8 cellular contexts compared by ENCODE assay signal in genomic region chr16:71882505-71883192, GRCh38. TPM values are rescaled to one million over a fixed set of nuclear protein-coding genes. Genes with fewer than 3 reads are reported as not detected.
DNase-seq lines count a peak whose midpoint lies in the region; ATAC-seq, FAIRE-seq and TF ChIP-seq lines count a peak whose summit lies in the region.

No MANE protein-coding gene starts in this region.

- H3K27me3 ChIP-seq in Panc1 (ENCODE audit: control insufficient read depth, insufficient read depth, low read length) (no peaks in the 10 kb centered on the region), fibroblast of lung (ENCODE audit: control insufficient read depth, insufficient read depth, low read length) (no peaks in the 10 kb centered on the region), stomach smooth muscle (ENCODE audit: control insufficient read depth in 1 of 2, insufficient read depth in 2 of 2, low read length in 2 of 2) (no peaks in the 10 kb centered on the region)

- H2AFZ ChIP-seq in fibroblast of lung (ENCODE audit: low read length): no peak overlapping the region

- H3K9ac ChIP-seq in fibroblast of lung (ENCODE audit: insufficient read depth, low read length) (no peak overlapping the region), stomach smooth muscle (ENCODE audit: low read length in 2 of 2) (peak overlapping the region in 1 of 2 donors; percentile 60)

- ATAC-seq in GM19395 (IDR thresholded peaks at IDR 0.05; ENCODE audit: unreplicated experiment): peak; percentile 17
- ATAC-seq in Panc1: peak; percentile 63
- ATAC-seq in natural killer cell: peak; percentile 63 to 79 (median 67)

- CTCF ChIA-PET in Panc1 (lab: Charles Lee): interaction anchor here (0.6 to 2.3 kb wide), 7 partner anchors 8 to 272 kb away, joined by 3 to 10 read pairs (median 3); no protein-coding TSS in a partner anchor

- no peaks in the 10 kb centered on the region for H4K20me1 ChIP-seq in fibroblast of lung (ENCODE audit: control insufficient read depth, extremely low read depth, insufficient read depth, low read length)

- H3K4me1 ChIP-seq in Panc1 (ENCODE audit: control insufficient read depth, insufficient read depth, low read length) (peaks cover 6% of the 10 kb centered on the region), fibroblast of lung (ENCODE audit: control insufficient read depth, extremely low read depth, insufficient read depth, low read length) (peaks cover 2% of the 10 kb centered on the region), stomach smooth muscle (ENCODE audit: control insufficient read depth, insufficient read depth, low read length) (peaks cover 9% of the 10 kb centered on the region)

- H3K9me3 Mint-ChIP-seq in CD14-positive monocyte (no peaks in the 10 kb centered on the region), natural killer cell (no peaks in the 10 kb centered on the region)
- no peaks in the 10 kb centered on the region for H3K9me3 Mint-ChIP-seq in activated T-helper 1 cell treated with anti-CD3 and anti-CD28 coated beads, Interleukin-12 subunit alpha, Interleukin-12 subunit beta, Interleukin-2, Interleukin-4 antibody, amounts not matched to agents 30 ng/mL and 10 ng/mL and 1 ng/mL, durations not matched to agents 14 hours and 24 hours and 36 hours

- no peaks in the 10 kb centered on the region for H3K79me2 ChIP-seq in fibroblast of lung (ENCODE audit: control insufficient read depth, insufficient read depth, low read length)

- H3K27ac Mint-ChIP-seq in CD14-positive monocyte (peak overlapping the region in 2 of 7 donors; percentile 15 to 71), natural killer cell (peak overlapping the region; percentile 91 to 96)
- peak overlapping the region; percentile 73 for H3K27ac Mint-ChIP-seq in activated T-helper 1 cell treated with anti-CD3 and anti-CD28 coated beads, Interleukin-12 subunit alpha, Interleukin-12 subunit beta, Interleukin-2, Interleukin-4 antibody, amounts not matched to agents 30 ng/mL and 10 ng/mL and 1 ng/mL, durations not matched to agents 14 hours and 24 hours and 36 hours

- H3K27ac ChIP-seq in Panc1 (ENCODE audit: low read length) (no peak overlapping the region), fibroblast of lung (ENCODE audit: insufficient read depth, low read length) (no peak overlapping the region), stomach smooth muscle (ENCODE audit: low read length) (peak overlapping the region; percentile 80)

- H3K27me3 Mint-ChIP-seq in CD14-positive monocyte (ENCODE audit: low read depth in 3 of 3): peaks cover 2 to 11% (median 7%) of the 10 kb centered on the region in 3 donors
- peaks cover 13% of the 10 kb centered on the region for H3K27me3 Mint-ChIP-seq in activated T-helper 1 cell treated with anti-CD3 and anti-CD28 coated beads, Interleukin-12 subunit alpha, Interleukin-12 subunit beta, Interleukin-2, Interleukin-4 antibody, amounts not matched to agents 30 ng/mL and 10 ng/mL and 1 ng/mL, durations not matched to agents 14 hours and 24 hours and 36 hours (ENCODE audit: insufficient read depth)
- H3K27me3 Mint-ChIP-seq in natural killer cell (ENCODE audit: low read depth in 2 of 2): no peaks in the 10 kb centered on the region

- H3K36me3 ChIP-seq in Panc1 (ENCODE audit: control insufficient read depth, insufficient read depth, low read length) (no peaks in the 10 kb centered on the region), fibroblast of lung (ENCODE audit: control insufficient read depth, insufficient read depth, low read length) (no peaks in the 10 kb centered on the region), stomach smooth muscle (ENCODE audit: control insufficient read depth in 2 of 2, insufficient read depth in 2 of 2, low read length in 2 of 2) (peaks cover 5 to 10% of the 10 kb centered on the region in 2 donors)

- POLR2A ChIA-PET in Panc1 (lab: Charles Lee): interaction anchor here (0.5 kb wide), 1 partner anchor 8 kb away, joined by 8 read pairs; no protein-coding TSS in a partner anchor

- peak; percentile 93 for TF ChIP-seq CTCF in CD14-positive monocyte (IDR thresholded peaks at IDR 0.05)
- peak; percentile 83 for TF ChIP-seq CTCF in Panc1 (IDR thresholded peaks at IDR 0.05)
- peak; percentile 90 to 95 for TF ChIP-seq CTCF in fibroblast of lung (conservative IDR thresholded peaks at IDR 0.05 in 1 of 2, IDR thresholded peaks at IDR 0.05 in 1 of 2; ENCODE audit: low read depth in 1 of 2, low read length in 2 of 2)
- peak; percentile 89 for TF ChIP-seq CTCF in natural killer cell (IDR thresholded peaks at IDR 0.05)

- intact Hi-C loops in CD14-positive monocyte (cut with micrococcal nuclease) (loop anchor here in 1 of 2 donors (5.0 kb wide), 1 partner anchor 35 kb away; the partner anchor contains the start of gene ATXN1L), Panc1 (cut with micrococcal nuclease; ENCODE audit: unreplicated experiment) (no loop called here), natural killer cell (cut with micrococcal nuclease) (loop anchor here (2.0 to 5.0 kb wide), 3 partner anchors 35 to 160 kb away; partner anchors contain the start of genes AP1G1, ATXN1L and PHLPP2)
- intact Hi-C loops in activated T-helper 1 cell treated with anti-CD3 and anti-CD28 coated beads, Interleukin-12 subunit alpha, Interleukin-12 subunit beta, Interleukin-2, Interleukin-4 antibody, amounts not matched to agents 30 ng/mL and 10 ng/mL and 1 ng/mL, durations not matched to agents 14 hours and 24 hours and 36 hours (cut with micrococcal nuclease): loop anchor here (1.0 to 10.0 kb wide), 5 partner anchors 40 to 318 kb away; partner anchors contain the start of genes AP1G1 and PHLPP2

- no peak for FAIRE-seq in HTR-8/SVneo (lab: Jason Lieb, UNC)

- H3K4me3 Mint-ChIP-seq in CD14-positive monocyte (peak overlapping the region; percentile 84 to 85), natural killer cell (peak overlapping the region; percentile 91)
- peak overlapping the region; percentile 80 for H3K4me3 Mint-ChIP-seq in activated T-helper 1 cell treated with anti-CD3 and anti-CD28 coated beads, Interleukin-12 subunit alpha, Interleukin-12 subunit beta, Interleukin-2, Interleukin-4 antibody, amounts not matched to agents 30 ng/mL and 10 ng/mL and 1 ng/mL, durations not matched to agents 14 hours and 24 hours and 36 hours

- TSS peak; percentile 76 for BruUV-seq in Panc1 (replicated peaks; lab: Mats Ljungman, UMichigan)

- peaks cover 47% of the 10 kb centered on the region for H3K4me1 Mint-ChIP-seq in CD14-positive monocyte
- H3K4me1 Mint-ChIP-seq in activated T-helper 1 cell treated with anti-CD3 and anti-CD28 coated beads, Interleukin-12 subunit alpha, Interleukin-12 subunit beta, Interleukin-2, Interleukin-4 antibody, amounts not matched to agents 30 ng/mL and 10 ng/mL and 1 ng/mL, durations not matched to agents 14 hours and 24 hours and 36 hours (ENCODE audit: low read depth): peaks cover 54% of the 10 kb centered on the region
- H3K4me1 Mint-ChIP-seq in natural killer cell: peaks cover 46 to 49% of the 10 kb centered on the region in 2 donors

- DNase-seq in CD14-positive monocyte (ENCODE audit: low spot score) (peak; percentile 58), HTR-8/SVneo (ENCODE audit: insufficient read length, low spot score) (peak; percentile 81), Panc1 (ENCODE audit: low read depth, low spot score) (peak; percentile 62), fibroblast of lung (ENCODE audit: low read depth in 2 of 2) (peak; percentile 66 to 80), natural killer cell (peak; percentile 51)
- peak; percentile 73 for DNase-seq in activated T-helper 1 cell treated with anti-CD3 and anti-CD28 coated beads, Interleukin-12 subunit alpha, Interleukin-12 subunit beta, Interleukin-2, Interleukin-4 antibody, amounts not matched to agents 30 ng/mL and 10 ng/mL and 1 ng/mL, durations not matched to agents 14 hours and 24 hours and 36 hours (ENCODE audit: low spot score)

- H3K36me3 Mint-ChIP-seq in CD14-positive monocyte: peaks cover 18 to 21% of the 10 kb centered on the region in 2 donors
- H3K36me3 Mint-ChIP-seq in activated T-helper 1 cell treated with anti-CD3 and anti-CD28 coated beads, Interleukin-12 subunit alpha, Interleukin-12 subunit beta, Interleukin-2, Interleukin-4 antibody, amounts not matched to agents 30 ng/mL and 10 ng/mL and 1 ng/mL, durations not matched to agents 14 hours and 24 hours and 36 hours (ENCODE audit: low read depth): peaks cover 12% of the 10 kb centered on the region
- H3K36me3 Mint-ChIP-seq in natural killer cell: peaks cover 8% of the 10 kb centered on the region

- in situ Hi-C loops in Panc1 (cut with HindIII; ENCODE audit: low pct_unique_long_range_greater_than_20kb, low sequenced_read_pairs): no loop called here

- H3K9me3 ChIP-seq in Panc1 (ENCODE audit: control insufficient read depth, insufficient read depth, low read depth, low read length): no peaks in the 10 kb centered on the region
- H3K9me3 ChIP-seq in fibroblast of lung (ENCODE audit: control insufficient read depth, insufficient read depth, low read depth, low read length): no peaks in the 10 kb centered on the region
- no peaks in the 10 kb centered on the region for H3K9me3 ChIP-seq in stomach smooth muscle (ENCODE audit: control insufficient read depth in 2 of 2, low read length in 2 of 2)

- H3K4me2 ChIP-seq in fibroblast of lung (ENCODE audit: extremely low read depth, insufficient read depth, low read length): peak overlapping the region; percentile 61

- H3K4me3 ChIP-seq in Panc1 (ENCODE audit: low read depth in 2 of 2, low read length in 2 of 2) (peak overlapping the region; percentile 77 to 80), fibroblast of lung (replicated peaks in 1 of 4; ENCODE audit: control extremely low read depth in 1 of 4, insufficient read depth in 1 of 4, low read depth in 3 of 4, low read length in 4 of 4) (peak overlapping the region; percentile 66 to 84 (median 69)), stomach smooth muscle (ENCODE audit: low read length in 2 of 2) (peak overlapping the region; percentile 84 to 87)

RNA-seq across cellular contexts. Expression of gene ZNF821, which starts 1.3 kb away (rescaled TPM):
- polyA plus RNA-seq in CD14-positive monocyte (1 to 10 TPM; 3.1 to 4.9 TPM), fibroblast of lung (4.9 and 5.8 TPM in 2 replicates)
- total RNA-seq in Panc1 (2021; ENCODE audit: unreplicated experiment) (6.4 TPM), fibroblast of lung (3.3 and 5.9 TPM in 2 replicates), natural killer cell (10 to 100 TPM; 14.0 to 19.1 (median 18.2) TPM)
- 4.1 TPM for polyA plus RNA-seq in Panc1 (2012; ENCODE audit: insufficient read length)
- 6.4 and 7.4 TPM in 2 replicates for total RNA-seq in activated T-helper 1 cell treated with anti-CD3 and anti-CD28 coated beads, Interleukin-12 subunit alpha, Interleukin-12 subunit beta, Interleukin-2, Interleukin-4 antibody, amounts not matched to agents 30 ng/mL and 10 ng/mL and 1 ng/mL, durations not matched to agents 14 hours and 24 hours and 36 hours
- 3.5 and 3.6 TPM in 2 replicates for polyA plus RNA-seq in fibroblast of lung (2012)
- polyA minus RNA-seq in fibroblast of lung (ENCODE audit: low replicate concordance): 2.3 and 5.8 TPM in 2 replicates

RNA-seq across cellular contexts. Expression of gene IST1, which starts 12.7 kb away (rescaled TPM):
- polyA plus RNA-seq in CD14-positive monocyte: 100 to 1,000 TPM in 1 of 2 donors, 10 to 100 TPM in 1; 81.3 to 102 TPM
- 173 TPM for total RNA-seq in Panc1 (2021; ENCODE audit: unreplicated experiment)
- 120 TPM for polyA plus RNA-seq in Panc1 (2012; ENCODE audit: insufficient read length)
- 156 and 169 TPM in 2 replicates for total RNA-seq in activated T-helper 1 cell treated with anti-CD3 and anti-CD28 coated beads, Interleukin-12 subunit alpha, Interleukin-12 subunit beta, Interleukin-2, Interleukin-4 antibody, amounts not matched to agents 30 ng/mL and 10 ng/mL and 1 ng/mL, durations not matched to agents 14 hours and 24 hours and 36 hours
- 120 and 139 TPM in 2 replicates for total RNA-seq in fibroblast of lung
- 174 and 221 TPM in 2 replicates for polyA plus RNA-seq in fibroblast of lung
- polyA plus RNA-seq in fibroblast of lung (2012): 84.6 and 104 TPM in 2 replicates
- polyA minus RNA-seq in fibroblast of lung (ENCODE audit: low replicate concordance): 59.2 and 138 TPM in 2 replicates
- 100 to 1,000 TPM; 363 to 391 (median 378) TPM for total RNA-seq in natural killer cell

RNA-seq across cellular contexts. Expression of gene ATXN1L, which starts 36.9 kb away (rescaled TPM):
- 10 to 100 TPM in 1 of 2 donors, 1 to 10 TPM in 1; 6.7 to 10.0 TPM for polyA plus RNA-seq in CD14-positive monocyte
- total RNA-seq in Panc1 (2021; ENCODE audit: unreplicated experiment): 17.3 TPM
- polyA plus RNA-seq in Panc1 (2012; ENCODE audit: insufficient read length): 9.3 TPM
- 20.1 and 20.6 TPM in 2 replicates for total RNA-seq in activated T-helper 1 cell treated with anti-CD3 and anti-CD28 coated beads, Interleukin-12 subunit alpha, Interleukin-12 subunit beta, Interleukin-2, Interleukin-4 antibody, amounts not matched to agents 30 ng/mL and 10 ng/mL and 1 ng/mL, durations not matched to agents 14 hours and 24 hours and 36 hours
- 11.0 and 13.2 TPM in 2 replicates for total RNA-seq in fibroblast of lung
- polyA plus RNA-seq in fibroblast of lung: 10.6 and 11.5 TPM in 2 replicates
- 6.8 and 11.1 TPM in 2 replicates for polyA plus RNA-seq in fibroblast of lung (2012)
- polyA minus RNA-seq in fibroblast of lung (ENCODE audit: low replicate concordance): 16.7 and 19.6 TPM in 2 replicates
- total RNA-seq in natural killer cell: 10 to 100 TPM; 59.7 to 66.9 (median 59.8) TPM

Comparison
In these comparisons a context has a peak if more than half of its experiments do, and no peak if none do; other contexts are left out.
1. ATAC-seq: peak in every context shown above with its lines; median percentile 67 in natural killer cell; 63 in Panc1; 17 in GM19395.